Comparison of ENCODE assay signal across 2 cellular contexts in genomic region chr1:26125946-26126320, GRCh38.
TF ChIP-seq lines count a peak whose summit lies in the region.

No MANE protein-coding gene starts in this region.

TF ChIP-seq in WTC11, 78 proteins besides CTCF, POLR2A, EP300 and RAD21:
- TF ChIP-seq ZNF121 (CRISPR knock-in tag; IDR thresholded peaks at IDR 0.05) (no peak), AR (CRISPR knock-in tag; IDR thresholded peaks at IDR 0.05) (no peak), TEAD1 (CRISPR knock-in tag; IDR thresholded peaks at IDR 0.05) (no peak), NR2C2 (CRISPR knock-in tag; IDR thresholded peaks at IDR 0.05) (no peak), SP1 (CRISPR knock-in tag; conservative IDR thresholded peaks at IDR 0.05) (no peak), ATF1 (CRISPR knock-in tag; IDR thresholded peaks at IDR 0.05) (no peak), HMGXB4 (CRISPR knock-in tag; IDR thresholded peaks at IDR 0.05) (no peak)

TF ChIP-seq in SK-N-SH, 30 proteins besides CTCF, POLR2A, EP300 and RAD21:
- no peak for TF ChIP-seq MEF2A (IDR thresholded peaks at IDR 0.05; ENCODE audit: borderline replicate concordance, low read depth)
